Comparison of ENCODE assay signal across 14 cellular contexts in the genomic region with DNA sequence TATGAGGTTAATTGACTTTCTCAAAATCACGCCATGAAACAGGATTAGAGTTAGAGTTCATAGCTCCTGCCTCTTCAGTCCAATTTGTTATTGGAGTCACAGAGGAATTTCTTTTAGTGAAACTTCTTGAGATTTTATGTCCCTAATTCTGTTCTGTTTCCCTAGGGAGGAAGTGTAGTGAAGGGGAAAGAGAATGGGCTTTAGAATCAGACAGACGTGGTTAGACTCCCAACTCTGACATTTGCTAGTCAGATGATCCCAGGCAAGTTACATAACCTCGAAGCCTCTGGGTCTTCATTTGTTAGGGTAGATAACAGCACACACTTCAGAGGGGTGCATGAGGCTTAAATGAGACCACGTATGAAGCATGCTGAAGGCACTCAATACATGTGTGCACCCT.
DNase-seq lines count a peak whose midpoint lies in the region; ATAC-seq lines count a peak whose summit lies in the region.
"Had no signal": no experiment of that assay in that cellular context is flagged by ENCODE, and none has a peak within 500 bp of the region (broad histone marks: within the 10 kb centered on the region; RNA-seq: fewer than 3 reads in every experiment).

No MANE protein-coding gene starts in this region.

- H3K4me3 Mint-ChIP-seq in activated CD4-positive, alpha-beta T cell treated with anti-CD3 and anti-CD28 coated beads for 36 hours: no peak overlapping the region
- H3K4me3 Mint-ChIP-seq: CD4-positive, CD25-positive, alpha-beta regulatory T cell had no signal

- H3K27me3 Mint-ChIP-seq in activated CD4-positive, alpha-beta T cell treated with anti-CD3 and anti-CD28 coated beads for 36 hours: no peaks in the 10 kb centered on the region
- H3K27me3 Mint-ChIP-seq: CD4-positive, CD25-positive, alpha-beta regulatory T cell had no signal

- H3K9me3 Mint-ChIP-seq in activated CD4-positive, alpha-beta T cell treated with anti-CD3 and anti-CD28 coated beads for 36 hours (ENCODE audit: low read depth): no peaks in the 10 kb centered on the region

- no peaks in the 10 kb centered on the region for H4K20me1 ChIP-seq in BLaER1

- H3K27me3 ChIP-seq in BLaER1: no peaks in the 10 kb centered on the region

- no peak overlapping the region for H3K4me3 ChIP-seq in BLaER1
- H3K4me3 ChIP-seq: GM12878, GM23248 had no signal

- POLR2A ChIA-PET in activated CD4-positive, alpha-beta T cell treated with anti-CD3 and anti-CD28 coated beads for 36 hours (lab: Charles Lee): no interaction called here

- no peak overlapping the region for H3K27ac Mint-ChIP-seq in activated CD4-positive, alpha-beta T cell treated with anti-CD3 and anti-CD28 coated beads for 36 hours

- peaks cover 36% of the 10 kb centered on the region for H3K4me1 ChIP-seq in BLaER1

- no peaks in the 10 kb centered on the region for H3K36me3 ChIP-seq in BLaER1

- H3K4me1 Mint-ChIP-seq in activated CD4-positive, alpha-beta T cell treated with anti-CD3 and anti-CD28 coated beads for 36 hours: no peaks in the 10 kb centered on the region
- H3K4me1 Mint-ChIP-seq: CD4-positive, CD25-positive, alpha-beta regulatory T cell had no signal

- H3K9ac ChIP-seq in BLaER1: no peak overlapping the region
- H3K9ac ChIP-seq: GM23248 had no signal

- intact Hi-C loops in activated CD4-positive, alpha-beta T cell treated with anti-CD3 and anti-CD28 coated beads for 36 hours (cut with DNase I, micrococcal nuclease): no loop called here

- CTCF ChIA-PET in activated CD4-positive, alpha-beta T cell treated with anti-CD3 and anti-CD28 coated beads for 36 hours (lab: Charles Lee): no interaction called here

- ATAC-seq in activated CD4-positive, alpha-beta T cell treated with anti-CD3 and anti-CD28 coated beads for 36 hours: no peak
- ATAC-seq in HG03439 (IDR thresholded peaks at IDR 0.05; ENCODE audit: unreplicated experiment): no peak
- ATAC-seq: GM12878, HCT116 had no signal

- H3K36me3 Mint-ChIP-seq in activated CD4-positive, alpha-beta T cell treated with anti-CD3 and anti-CD28 coated beads for 36 hours (ENCODE audit: low read depth): no peaks in the 10 kb centered on the region
- H3K36me3 Mint-ChIP-seq: CD4-positive, CD25-positive, alpha-beta regulatory T cell had no signal

- no peaks in the 10 kb centered on the region for H3K9me3 ChIP-seq in BLaER1

- DNase-seq in medulla oblongata (ENCODE audit: extremely low spot score) (peak; percentile 77), NCI-H510A treated with DMSO at 0.1 percent for 48 hours (lab: John Stamatoyannopoulos, UW) (no peak)
- no peak for DNase-seq in stimulated activated CD4-positive, alpha-beta T cell treated with anti-CD3 and anti-CD28 coated beads, Interleukin-2, amount 100 ng/mL, for 48 hours
- DNase-seq in activated CD4-positive, alpha-beta T cell treated with anti-CD3 and anti-CD28 coated beads for 36 hours: no peak
- DNase-seq: CD4-positive, CD25-positive, alpha-beta regulatory T cell; DMS 273 treated with DMSO at 0.1 percent for 48 hours; DMS79; GM23248; IMR-90 had no signal

- H3K4me2 ChIP-seq in BLaER1: peak overlapping the region; percentile 51

- H3K27ac ChIP-seq in BLaER1: no peak overlapping the region
- peak overlapping the region; percentile 51 for H3K27ac ChIP-seq in cingulate gyrus (ENCODE audit: low read depth, low read length)
- H3K27ac ChIP-seq: GM23248 had no signal
